In genomic region chr6:113630738-113631535, GRCh38 we compare ENCODE assay signal across 8 cellular contexts.
DNase-seq lines count a peak whose midpoint lies in the region; ATAC-seq and TF ChIP-seq lines count a peak whose summit lies in the region.

No MANE protein-coding gene starts in this region.

- H3K4me1 Mint-ChIP-seq in activated naive CD8-positive, alpha-beta T cell treated with anti-CD3 and anti-CD28 coated beads, Interleukin-2, amount 10 ng/mL, durations not matched to agents 7 days and 5 days: peaks cover 9% of the 10 kb centered on the region

- no peak for TF ChIP-seq POLR2A in stomach (IDR thresholded peaks at IDR 0.05)

- DNase-seq in GM04504 (ENCODE audit: low read depth) (peak; percentile 37), HL-60 (ENCODE audit: low read depth in 1 of 2, low spot score in 1 of 2) (peak in 1 of 2 experiments; percentile 64), kidney tubule cell (ENCODE audit: low spot score) (peak; percentile 88), stomach (no peak), NCI-H187 treated with DMSO at 0.1 percent for 48 hours (lab: John Stamatoyannopoulos, UW) (no peak), cerebellum (ENCODE audit: low spot score) (no peak)
- no peak for DNase-seq in activated naive CD8-positive, alpha-beta T cell treated with anti-CD3 and anti-CD28 coated beads, Interleukin-2, amount 10 ng/mL, durations not matched to agents 7 days and 5 days

- intact Hi-C loops in stomach (cut with DNase I; ENCODE audit: low total_unique reads): no loop called here

- POLR2A ChIA-PET in activated naive CD8-positive, alpha-beta T cell treated with anti-CD3 and anti-CD28 coated beads, Interleukin-2, amount 10 ng/mL, durations not matched to agents 7 days and 5 days (lab: Charles Lee): no interaction called here

- no peak for TF ChIP-seq CTCF in HL-60 (IDR thresholded peaks at IDR 0.05; ENCODE audit: insufficient read depth, low read length)
- TF ChIP-seq CTCF in stomach (IDR thresholded peaks at IDR 0.05): no peak

- no peak for TF ChIP-seq EP300 in stomach (IDR thresholded peaks at IDR 0.05)

- WGBS in stomach, 5 donors: 62 to 73% (median 66%) methylated on average over 7 of the region's 7 CpGs

- ATAC-seq in GM21423 (IDR thresholded peaks at IDR 0.05; ENCODE audit: unreplicated experiment): peak; percentile 53
- peak; percentile 85 for ATAC-seq in activated naive CD8-positive, alpha-beta T cell treated with anti-CD3 and anti-CD28 coated beads, Interleukin-2, amount 10 ng/mL, durations not matched to agents 7 days and 5 days (ENCODE audit: low read depth)

- H3K4me1 ChIP-seq in stomach: peaks cover 19 to 65% (median 32%) of the 10 kb centered on the region in 4 donors

- no peaks in the 10 kb centered on the region for H3K9me3 Mint-ChIP-seq in activated naive CD8-positive, alpha-beta T cell treated with anti-CD3 and anti-CD28 coated beads, Interleukin-2, amount 10 ng/mL, durations not matched to agents 7 days and 5 days

- H3K27ac ChIP-seq in HL-60 (replicated peaks) (peak overlapping the region; percentile 71), stomach (peak overlapping the region; percentile 35 to 82 (median 66))

- H3K27me3 Mint-ChIP-seq in activated naive CD8-positive, alpha-beta T cell treated with anti-CD3 and anti-CD28 coated beads, Interleukin-2, amount 10 ng/mL, durations not matched to agents 7 days and 5 days: peaks cover 1% of the 10 kb centered on the region

- no peaks in the 10 kb centered on the region for H3K27me3 ChIP-seq in HL-60 (ENCODE audit: insufficient read depth, poor library complexity, severe bottlenecking)
- no peaks in the 10 kb centered on the region for H3K27me3 ChIP-seq in stomach

- no peaks in the 10 kb centered on the region for H3K9me3 ChIP-seq in stomach

- no peaks in the 10 kb centered on the region for H3K36me3 Mint-ChIP-seq in activated naive CD8-positive, alpha-beta T cell treated with anti-CD3 and anti-CD28 coated beads, Interleukin-2, amount 10 ng/mL, durations not matched to agents 7 days and 5 days

- H3K4me3 ChIP-seq in HL-60 (replicated peaks; ENCODE audit: insufficient read depth, low read length): no peak overlapping the region
- no peak overlapping the region for H3K4me3 ChIP-seq in stomach

- H3K4me3 Mint-ChIP-seq in activated naive CD8-positive, alpha-beta T cell treated with anti-CD3 and anti-CD28 coated beads, Interleukin-2, amount 10 ng/mL, durations not matched to agents 7 days and 5 days: no peak overlapping the region

- H3K36me3 ChIP-seq in stomach: no peaks in the 10 kb centered on the region

- peak overlapping the region; percentile 39 for H3K27ac Mint-ChIP-seq in activated naive CD8-positive, alpha-beta T cell treated with anti-CD3 and anti-CD28 coated beads, Interleukin-2, amount 10 ng/mL, durations not matched to agents 7 days and 5 days

Comparison
In these comparisons a context has a peak if more than half of its experiments do, and no peak if none do; other contexts are left out.
1. DNase-seq: peak in GM04504 (single experiment) and kidney tubule cell (single experiment); none in activated naive CD8-positive, alpha-beta T cell treated with anti-CD3 and anti-CD28 coated beads, Interleukin-2, amount 10 ng/mL, durations not matched to agents 7 days and 5 days (single experiment), stomach (single experiment), NCI-H187 treated with DMSO at 0.1 percent for 48 hours (single experiment) and cerebellum (single experiment).